In genomic region chr10:88980247-88980646, GRCh38 we compare ENCODE assay signal across 16 cellular contexts. TPM values are rescaled to one million over a fixed set of nuclear protein-coding genes. Genes with fewer than 3 reads are reported as not detected.
DNase-seq lines count a peak whose midpoint lies in the region; ATAC-seq and TF ChIP-seq lines count a peak whose summit lies in the region.
"Had no signal": no experiment of that assay in that cellular context is flagged by ENCODE, and none has a peak within 500 bp of the region (broad histone marks: within the 10 kb centered on the region; RNA-seq: fewer than 3 reads in every experiment).

No MANE protein-coding gene starts in this region.

- DNase-seq in body of pancreas (no peak), left cardiac atrium (no peak), ovary (no peak), tibial nerve (ENCODE audit: low spot score in 2 of 2) (no peak), NCI-H2107 treated with DMSO at 0.1 percent for 48 hours (lab: John Stamatoyannopoulos, UW; ENCODE audit: unreplicated experiment) (no peak)
- DNase-seq in NK-92 treated with Interleukin-12 subunit alpha and Interleukin-12 subunit beta, amount 100 ng/mL, for 24 hours (lab: John Stamatoyannopoulos, UW), result no peak
- DNase-seq: activated CD8-positive, alpha-beta memory T cell treated with anti-CD3 and anti-CD28 coated beads for 24 hours; activated effector memory CD4-positive, alpha-beta T cell treated with Interleukin-2 at 50 U/mL for 16 hours; AML-193; amygdala; H9; NCI-H1436 treated with DMSO at 0.1 percent for 48 hours; NCI-H345; SHP77 had no signal

- H3K4me3 ChIP-seq in body of pancreas, result no peak overlapping the region
- no peak overlapping the region for H3K4me3 ChIP-seq in ovary
- no peak overlapping the region for H3K4me3 ChIP-seq in tibial nerve

- intact Hi-C loops in body of pancreas (cut with DNase I) (loop anchor here (5.0 kb wide), 1 partner anchor 38 kb away; no protein-coding TSS in a partner anchor), left cardiac atrium (cut with DNase I) (no loop called here), ovary (cut with DNase I) (no loop called here)

- TF ChIP-seq CTCF in body of pancreas (IDR thresholded peaks at IDR 0.05) (no peak), ovary (IDR thresholded peaks at IDR 0.05) (no peak), tibial nerve (IDR thresholded peaks at IDR 0.05) (no peak)

- 78% methylated on average over 4 of the region's 4 CpGs for WGBS in body of pancreas, 2 donors
- 55 to 78% (median 62%) methylated on average over 4 of the region's 4 CpGs for WGBS in ovary, 3 donors
- 76 to 78% methylated on average over 4 of the region's 4 CpGs for WGBS in tibial nerve, 2 donors

- H3K4me1 ChIP-seq in body of pancreas (peaks cover 20% of the 10 kb centered on the region), ovary (ENCODE audit: insufficient read depth) (peaks cover 16% of the 10 kb centered on the region), tibial nerve (peaks cover 0 to 33% (median 0%) of the 10 kb centered on the region in 4 donors)

- no peak for TF ChIP-seq POLR2A in body of pancreas (IDR thresholded peaks at IDR 0.05)
- TF ChIP-seq POLR2A in ovary (IDR thresholded peaks at IDR 0.05), result no peak
- TF ChIP-seq POLR2A in tibial nerve (IDR thresholded peaks at IDR 0.05), result no peak

- H3K9me3 ChIP-seq in body of pancreas (no peaks in the 10 kb centered on the region), ovary (no peaks in the 10 kb centered on the region), tibial nerve (no peaks in the 10 kb centered on the region)

- H3K36me3 ChIP-seq in body of pancreas (replicated peaks in 1 of 2; ENCODE audit: insufficient read depth in 1 of 2, low read depth in 2 of 2) (no peaks in the 10 kb centered on the region), ovary (no peaks in the 10 kb centered on the region), tibial nerve (no peaks in the 10 kb centered on the region)

- H3K27me3 ChIP-seq in body of pancreas, result no peaks in the 10 kb centered on the region
- H3K27me3 ChIP-seq in ovary, result no peaks in the 10 kb centered on the region
- H3K27me3 ChIP-seq in tibial nerve, result no peaks in the 10 kb centered on the region

- TF ChIP-seq EP300 in ovary (IDR thresholded peaks at IDR 0.05) (no peak), tibial nerve (IDR thresholded peaks at IDR 0.05) (no peak)

- ATAC-seq in body of pancreas, result peak; percentile 30
- peak; percentile 55 to 61 for ATAC-seq in left cardiac atrium
- no peak for ATAC-seq in HG03095 (IDR thresholded peaks at IDR 0.05; ENCODE audit: unreplicated experiment)
- ATAC-seq in GM19023 (IDR thresholded peaks at IDR 0.05; ENCODE audit: unreplicated experiment), result no peak

- H3K27ac ChIP-seq in body of pancreas (peak overlapping the region in 1 of 4 donors; percentile 1), ovary (peak overlapping the region; percentile 62 to 71), tibial nerve (peak overlapping the region in 3 of 4 donors; percentile 24 to 75 (median 74))

RNA-seq across cellular contexts. Expression of gene FAS, which starts 10.4 kb away (rescaled TPM):
- 10 to 100 TPM; 13.7 to 22.1 TPM for total RNA-seq in body of pancreas
- total RNA-seq in left cardiac atrium, result 1 to 10 TPM; 6.6 to 8.1 TPM
- total RNA-seq in ovary, result 10 to 100 TPM; 41.4 to 75.9 (median 46.5) TPM
- polyA plus RNA-seq in ovary, result 10 to 100 TPM; 33.1 to 35.0 TPM
- total RNA-seq in tibial nerve, result 10 to 100 TPM; 18.4 to 32.2 (median 20.9) TPM

RNA-seq across cellular contexts. Expression of gene ACTA2, which starts 27.7 kb away (rescaled TPM):
- total RNA-seq in body of pancreas (100 to 1,000 TPM in 1 of 2 donors, 10 to 100 TPM in 1; 41.5 to 136 TPM), left cardiac atrium (1,000 to 10,000 TPM; 1,100 to 1,897 TPM), ovary (1,000 to 10,000 TPM in 2 of 7 donors, 100 to 1,000 TPM in 5; 154 to 1,797 (median 461) TPM), tibial nerve (100 to 1,000 TPM; 340 to 708 (median 458) TPM)
- polyA plus RNA-seq in ovary, result 1,000 to 10,000 TPM in 1 of 2 donors, 100 to 1,000 TPM in 1; 777 to 5,219 TPM

Comparison
In these comparisons a context has a peak if more than half of its experiments do, and no peak if none do; other contexts are left out.
1. ATAC-seq: peak in body of pancreas (single experiment) and left cardiac atrium (2 of 2); none in HG03095 (single experiment) and GM19023 (single experiment).